ENCODE assay signal across 1 cellular context in genomic region chr11:15073361-15074205, GRCh38.
A peak's percentile ranks its signal among the peaks of the same experiment; 100 is the strongest.
TF ChIP-seq lines count a peak whose summit lies in the region.

Gene CALCB, plus strand, starts transcription at chr11:15073593. Its CDS starts 1,126 bp downstream, at chr11:15074719.

TF ChIP-seq in WTC11, 78 proteins besides CTCF, POLR2A, EP300 and RAD21 (continued from another document):
- TF ChIP-seq ZNF532 (CRISPR knock-in tag; IDR thresholded peaks at IDR 0.05; ENCODE audit: borderline replicate concordance) (no peak), SMAD3 (CRISPR knock-in tag; IDR thresholded peaks at IDR 0.05; ENCODE audit: borderline replicate concordance) (no peak), MLX (CRISPR knock-in tag; IDR thresholded peaks at IDR 0.05) (no peak), EMX1 (CRISPR knock-in tag; IDR thresholded peaks at IDR 0.05) (no peak), CBFB (CRISPR knock-in tag; IDR thresholded peaks at IDR 0.05; ENCODE audit: low read depth) (0 out of 2 replicates have a peak, but pooled peaks have one; percentile 10), RORB (CRISPR knock-in tag; IDR thresholded peaks at IDR 0.05) (no peak), GTF2I (CRISPR knock-in tag; conservative IDR thresholded peaks at IDR 0.05) (no peak), HMGXB4 (CRISPR knock-in tag; IDR thresholded peaks at IDR 0.05) (no peak), USF1 (CRISPR knock-in tag; IDR thresholded peaks at IDR 0.05) (no peak), MYBL2 (CRISPR knock-in tag; IDR thresholded peaks at IDR 0.05) (no peak), ATF6 (CRISPR knock-in tag; IDR thresholded peaks at IDR 0.05) (no peak), E2F4 (CRISPR knock-in tag; IDR thresholded peaks at IDR 0.05; ENCODE audit: borderline replicate concordance, low read depth) (no peak), NFE2L1 (CRISPR knock-in tag; IDR thresholded peaks at IDR 0.05) (no peak), MAX (CRISPR knock-in tag; IDR thresholded peaks at IDR 0.05) (peak; percentile 80), ZNF425 (CRISPR knock-in tag; conservative IDR thresholded peaks at IDR 0.05) (no peak), ZSCAN18 (CRISPR knock-in tag; IDR thresholded peaks at IDR 0.05) (no peak)
